In genomic region chr21:26366781-26367180, GRCh38 we compare ENCODE assay signal across 24 cellular contexts.
DNase-seq lines count a peak whose midpoint lies in the region; ATAC-seq and TF ChIP-seq lines count a peak whose summit lies in the region.
"Had no signal": no experiment of that assay in that cellular context is flagged by ENCODE, and none has a peak within 500 bp of the region (broad histone marks: within the 10 kb centered on the region; RNA-seq: fewer than 3 reads in every experiment).

No MANE protein-coding gene starts in this region.

- POLR2A ChIA-PET in PC-3 (lab: Charles Lee; ENCODE audit: unreplicated experiment): no interaction called here

- CTCF ChIA-PET in PC-3 (lab: Charles Lee): no interaction called here

- no peak for DNase-seq in activated T-cell treated with anti-CD3 and anti-CD28 coated beads, Interleukin-2, amount 50 U/mL, for 72 hours
- DNase-seq in activated T-cell treated with anti-CD3 and anti-CD28 coated beads, Interleukin-2, amount 50 U/mL, for 48 hours: no peak
- DNase-seq in PC-3: peak; percentile 75
- peak; percentile 10 for DNase-seq in fibroblast of mammary gland (ENCODE audit: low read depth)
- DNase-seq in GM19238 (ENCODE audit: insufficient read length, low spot score): no peak
- no peak for DNase-seq in SW 1271 (lab: John Stamatoyannopoulos, UW)
- DNase-seq in AML-193 (lab: John Stamatoyannopoulos, UW): no peak
- DNase-seq in OCI-M2 (lab: John Stamatoyannopoulos, UW; ENCODE audit: unreplicated experiment): no peak
- DNase-seq: activated naive CD4-positive, alpha-beta T cell; activated T-cell treated with anti-CD3 and anti-CD28 coated beads, Interleukin-2, amount 50 U/mL, for 24 hours; cortex of kidney; endodermal cell; left colon; NCI-H1436; NCI-H524; NK-92 treated with Interleukin-12 subunit alpha and Interleukin-12 subunit beta, amount 100 ng/mL, for 24 hours; sigmoid colon; stimulated activated naive CD8-positive, alpha-beta T cell treated with anti-CD3 and anti-CD28 coated beads, Interleukin-15, amount 100 ng/mL, for 72 hours had no signal

- H2AFZ ChIP-seq in PC-3 (ENCODE audit: low read length): peak overlapping the region; percentile 28

- no peaks in the 10 kb centered on the region for H4K20me1 ChIP-seq in PC-3 (ENCODE audit: low read length)

- H3K4me3 Mint-ChIP-seq in activated T-cell treated with anti-CD3 and anti-CD28 coated beads, Interleukin-2, amount 50 U/mL, for 72 hours: no peak overlapping the region
- H3K4me3 Mint-ChIP-seq: activated T-cell treated with anti-CD3 and anti-CD28 coated beads, Interleukin-2, amount 50 U/mL, for 24 hours; endodermal cell; memory B cell; stimulated activated naive CD8-positive, alpha-beta T cell treated with anti-CD3 and anti-CD28 coated beads, Interleukin-15, amount 100 ng/mL, for 72 hours; T-helper 1 cell treated with Interleukin-12 subunit alpha and Interleukin-12 subunit beta and Interleukin-4 antibody, amounts not matched to agents 30 μg/mL and 1 μg/mL, for 36 hours had no signal

- no peaks in the 10 kb centered on the region for H3K9me3 Mint-ChIP-seq in activated T-cell treated with anti-CD3 and anti-CD28 coated beads, Interleukin-2, amount 50 U/mL, for 72 hours
- H3K9me3 Mint-ChIP-seq: activated T-cell treated with anti-CD3 and anti-CD28 coated beads, Interleukin-2, amount 50 U/mL, for 24 hours; endodermal cell; stimulated activated naive CD8-positive, alpha-beta T cell treated with anti-CD3 and anti-CD28 coated beads, Interleukin-15, amount 100 ng/mL, for 72 hours; T-helper 1 cell treated with Interleukin-12 subunit alpha and Interleukin-12 subunit beta and Interleukin-4 antibody, amounts not matched to agents 30 μg/mL and 1 μg/mL, for 36 hours had no signal

- H3K4me3 ChIP-seq in PC-3 (ENCODE audit: low read length): no peak overlapping the region
- no peak overlapping the region for H3K4me3 ChIP-seq in fibroblast of mammary gland (ENCODE audit: control insufficient read depth, low read depth, low read length)
- H3K4me3 ChIP-seq: K562, sigmoid colon, SJSA1, tibial nerve had no signal

- H3K27me3 Mint-ChIP-seq in activated T-cell treated with anti-CD3 and anti-CD28 coated beads, Interleukin-2, amount 50 U/mL, for 72 hours (ENCODE audit: low read depth): no peaks in the 10 kb centered on the region
- H3K27me3 Mint-ChIP-seq: activated T-cell treated with anti-CD3 and anti-CD28 coated beads, Interleukin-2, amount 50 U/mL, for 24 hours; memory B cell; stimulated activated naive CD8-positive, alpha-beta T cell treated with anti-CD3 and anti-CD28 coated beads, Interleukin-15, amount 100 ng/mL, for 72 hours had no signal

- H3K27ac ChIP-seq in PC-3 (ENCODE audit: low read length): peak overlapping the region; percentile 39
- H3K27ac ChIP-seq: sigmoid colon, SJSA1, tibial nerve had no signal

- ATAC-seq in activated T-cell treated with anti-CD3 and anti-CD28 coated beads, Interleukin-2, amount 50 U/mL, for 72 hours (replicated peaks in 1 of 2): peak; percentile 36 to 39
- ATAC-seq in PC-3: peak; percentile 90
- ATAC-seq: K562; left colon; Panc1; stimulated activated naive CD8-positive, alpha-beta T cell treated with anti-CD3 and anti-CD28 coated beads, Interleukin-15, amount 100 ng/mL, for 72 hours had no signal

- H3K9me2 ChIP-seq in PC-3 (replicated peaks; ENCODE audit: low read length): no peaks in the 10 kb centered on the region

- H3K9me3 ChIP-seq in PC-3 (ENCODE audit: low read length): no peaks in the 10 kb centered on the region
- H3K9me3 ChIP-seq: sigmoid colon, SJSA1, tibial nerve had no signal

- peak overlapping the region; percentile 8; the same call in 1 of the 2 replicates for H3K4me2 ChIP-seq in PC-3 (ENCODE audit: low read length)

- no peaks in the 10 kb centered on the region for H3K79me2 ChIP-seq in PC-3 (ENCODE audit: low read length)

- no peaks in the 10 kb centered on the region for H3K27me3 ChIP-seq in PC-3 (ENCODE audit: low read length)
- H3K27me3 ChIP-seq: sigmoid colon, SJSA1, tibial nerve had no signal

- no peaks in the 10 kb centered on the region for H3K36me3 Mint-ChIP-seq in activated T-cell treated with anti-CD3 and anti-CD28 coated beads, Interleukin-2, amount 50 U/mL, for 72 hours (ENCODE audit: insufficient read depth in 2 of 2)
- H3K36me3 Mint-ChIP-seq: memory B cell had no signal

- no peaks in the 10 kb centered on the region for H3F3A ChIP-seq in PC-3 (ENCODE audit: low read length, unreplicated experiment)

- H3K36me3 ChIP-seq in PC-3 (ENCODE audit: low read depth, low read length): no peaks in the 10 kb centered on the region
- H3K36me3 ChIP-seq: sigmoid colon, SJSA1, tibial nerve had no signal

- intact Hi-C loops in PC-3 (cut with micrococcal nuclease): no loop called here

- no TSS peak for BruUV-seq in PC-3 (replicated peaks; lab: Mats Ljungman, UMichigan)

- no peak for TF ChIP-seq CTCF in PC-3 (conservative IDR thresholded peaks at IDR 0.05; ENCODE audit: low read depth, low read length)
- TF ChIP-seq CTCF in fibroblast of mammary gland (conservative IDR thresholded peaks at IDR 0.05; ENCODE audit: control insufficient read depth, insufficient read depth, low read depth, low read length): no peak

- H3K27ac Mint-ChIP-seq in activated T-cell treated with anti-CD3 and anti-CD28 coated beads, Interleukin-2, amount 50 U/mL, for 72 hours: no peak overlapping the region
- H3K27ac Mint-ChIP-seq: activated T-cell treated with anti-CD3 and anti-CD28 coated beads, Interleukin-2, amount 50 U/mL, for 24 hours; endodermal cell; memory B cell; stimulated activated naive CD8-positive, alpha-beta T cell treated with anti-CD3 and anti-CD28 coated beads, Interleukin-15, amount 100 ng/mL, for 72 hours; T-helper 1 cell treated with Interleukin-12 subunit alpha and Interleukin-12 subunit beta and Interleukin-4 antibody, amounts not matched to agents 30 μg/mL and 1 μg/mL, for 36 hours had no signal

- peaks cover 16% of the 10 kb centered on the region for H3K4me1 ChIP-seq in PC-3 (ENCODE audit: insufficient read depth, low read length)
- H3K4me1 ChIP-seq: sigmoid colon, SJSA1, tibial nerve had no signal

- H3K9ac ChIP-seq in PC-3 (ENCODE audit: low read length): no peak overlapping the region

- H3K4me1 Mint-ChIP-seq in activated T-cell treated with anti-CD3 and anti-CD28 coated beads, Interleukin-2, amount 50 U/mL, for 72 hours (ENCODE audit: low read depth): no peaks in the 10 kb centered on the region
- H3K4me1 Mint-ChIP-seq: memory B cell; stimulated activated naive CD8-positive, alpha-beta T cell treated with anti-CD3 and anti-CD28 coated beads, Interleukin-15, amount 100 ng/mL, for 72 hours had no signal

Comparison
In these comparisons a context has a peak if more than half of its experiments do, and no peak if none do; other contexts are left out.
1. DNase-seq: peak in PC-3 (single experiment) and fibroblast of mammary gland (single experiment); none in activated T-cell treated with anti-CD3 and anti-CD28 coated beads, Interleukin-2, amount 50 U/mL, for 72 hours (0 of 2), activated T-cell treated with anti-CD3 and anti-CD28 coated beads, Interleukin-2, amount 50 U/mL, for 48 hours (0 of 2), GM19238 (single experiment), SW 1271 (0 of 2), AML-193 (0 of 2) and OCI-M2 (single experiment).